ENCODE assay signal across 8 cellular contexts in genomic region chr4:88369180-88369812, GRCh38. TPM values are rescaled to one million over a fixed set of nuclear protein-coding genes. Genes with fewer than 3 reads are reported as not detected.
DNase-seq lines count a peak whose midpoint lies in the region; ATAC-seq and TF ChIP-seq lines count a peak whose summit lies in the region.
"Not testable (repeated sequence)": the region's sequence is repeated elsewhere in the genome, so short reads cannot be mapped to it uniquely, and the experiment has no call there.

No MANE protein-coding gene starts in this region.

- peaks cover 16% of the 10 kb centered on the region for H3K27me3 Mint-ChIP-seq in CD4-positive, CD25-positive, alpha-beta regulatory T cell
- H3K27me3 Mint-ChIP-seq in mesothelial cell of epicardium (ENCODE audit: low read depth): not testable (repeated sequence)

- H3K4me1 Mint-ChIP-seq in CD4-positive, CD25-positive, alpha-beta regulatory T cell; mesothelial cell of epicardium: not testable (repeated sequence)

- in situ Hi-C loops in GM13977 (cut with MboI; ENCODE audit: low pct_unique_long_range_greater_than_20kb, low sequenced_read_pairs, unreplicated experiment); brain microvascular endothelial cell (cut with HindIII; ENCODE audit: low pct_ligation_motif_present, low sequenced_read_pairs): not testable (repeated sequence)

- not testable (repeated sequence) for H3K36me3 Mint-ChIP-seq in CD4-positive, CD25-positive, alpha-beta regulatory T cell; mesothelial cell of epicardium

- H3K9me3 Mint-ChIP-seq in CD4-positive, CD25-positive, alpha-beta regulatory T cell; mesothelial cell of epicardium: not testable (repeated sequence)

- H3K4me3 Mint-ChIP-seq in CD4-positive, CD25-positive, alpha-beta regulatory T cell; mesothelial cell of epicardium: not testable (repeated sequence)

- TF ChIP-seq CTCF in GM13977 (IDR thresholded peaks at IDR 0.05; ENCODE audit: extremely low read depth, insufficient read depth, missing control alignments) (peak; percentile 55), brain microvascular endothelial cell (IDR thresholded peaks at IDR 0.05; ENCODE audit: low read depth, low read length, missing control alignments) (peak; percentile 59), mesothelial cell of epicardium (IDR thresholded peaks at IDR 0.05; ENCODE audit: unreplicated experiment) (peak; percentile 67)

- H3K4me3 ChIP-seq in CD4-positive, CD25-positive, alpha-beta regulatory T cell (ENCODE audit: low read depth, low read length); brain microvascular endothelial cell (ENCODE audit: low read depth, low read length): not testable (repeated sequence)

- H3K27ac Mint-ChIP-seq in CD4-positive, CD25-positive, alpha-beta regulatory T cell; mesothelial cell of epicardium: not testable (repeated sequence)

- H3K27ac ChIP-seq in CD4-positive, CD25-positive, alpha-beta regulatory T cell (ENCODE audit: insufficient read depth, low read length, poor library complexity, severe bottlenecking); brain microvascular endothelial cell: not testable (repeated sequence)

- H3K27me3 ChIP-seq in CD4-positive, CD25-positive, alpha-beta regulatory T cell (ENCODE audit: control insufficient read depth, insufficient read depth, low read length); brain microvascular endothelial cell (replicated peaks): not testable (repeated sequence)

- peak in 2 of 3 donors; percentile 17 to 55 for DNase-seq in CD4-positive, CD25-positive, alpha-beta regulatory T cell
- DNase-seq in GM13977 (ENCODE audit: low spot score); mesothelial cell of epicardium (ENCODE audit: low spot score in 2 of 2, unreplicated experiment in 2 of 2): not testable (repeated sequence)
- peak; percentile 14 for DNase-seq in NCI-H1105 (lab: John Stamatoyannopoulos, UW)
- peak; percentile 11 for DNase-seq in brain microvascular endothelial cell
- peak; percentile 25 for DNase-seq in glomerular endothelial cell (ENCODE audit: extremely low read depth, low read depth, low spot score)
- DNase-seq in stromal cell of bone marrow (ENCODE audit: low read depth): peak; percentile 41

- ATAC-seq in CD4-positive, CD25-positive, alpha-beta regulatory T cell (ENCODE audit: low read depth in 2 of 2): not testable (repeated sequence)
- peak; percentile 78 for ATAC-seq in SK-N-SH treated with all-trans-retinoic acid at 6 μM for 48 hours

- H3K9me3 ChIP-seq in CD4-positive, CD25-positive, alpha-beta regulatory T cell (ENCODE audit: control insufficient read depth in 2 of 2, low read length in 2 of 2): not testable (repeated sequence)

- H3K4me1 ChIP-seq in CD4-positive, CD25-positive, alpha-beta regulatory T cell (ENCODE audit: control insufficient read depth, insufficient read depth, low read length, poor library complexity, severe bottlenecking): not testable (repeated sequence)

- not testable (repeated sequence) for H3K36me3 ChIP-seq in CD4-positive, CD25-positive, alpha-beta regulatory T cell (ENCODE audit: control insufficient read depth, insufficient read depth, low read length); brain microvascular endothelial cell (replicated peaks)

RNA-seq across cellular contexts. Expression of gene HERC6, which starts 9.4 kb away (rescaled TPM):
- total RNA-seq in CD4-positive, CD25-positive, alpha-beta regulatory T cell: 21.5 TPM
- 10 to 100 TPM; 21.2 to 37.6 (median 26.6) TPM for polyA plus RNA-seq in CD4-positive, CD25-positive, alpha-beta regulatory T cell
- total RNA-seq in glomerular endothelial cell: 6.4 and 13.1 TPM in 2 replicates
- 18.7 to 22.4 TPM (median 21.1 TPM) in 3 replicates for total RNA-seq in mesothelial cell of epicardium
